ENCODE assay signal across 8 cellular contexts in genomic region chr17:17681744-17682292, GRCh38. TPM values are rescaled to one million over a fixed set of nuclear protein-coding genes. Genes with fewer than 3 reads are reported as not detected.
DNase-seq lines count a peak whose midpoint lies in the region; ATAC-seq and TF ChIP-seq lines count a peak whose summit lies in the region.

No MANE protein-coding gene starts in this region.

- peak overlapping the region; percentile 79 to 91 for H3K4me3 ChIP-seq in DND-41 (ENCODE audit: low read depth in 1 of 2, low read length in 2 of 2)
- H3K4me3 ChIP-seq in OCI-LY7 (ENCODE audit: low read depth, low read length, poor library complexity, severe bottlenecking) = peak overlapping the region; percentile 92
- peak overlapping the region; percentile 36 to 88 (median 48) for H3K4me3 ChIP-seq in adrenal gland
- H3K4me3 ChIP-seq in iPS DF 6.9 (ENCODE audit: low read length) = peak overlapping the region; percentile 46; the same call in 1 of the 2 replicates
- H3K4me3 ChIP-seq in smooth muscle cell = peak overlapping the region; percentile 92

- H2AFZ ChIP-seq in DND-41 (ENCODE audit: low read depth, low read length) (peak overlapping the region; percentile 81), OCI-LY7 (ENCODE audit: low read length) (peak overlapping the region; percentile 50; the same call in 1 of the 2 replicates), smooth muscle cell (ENCODE audit: low read depth) (peak overlapping the region; percentile 81)

- H3K9me2 ChIP-seq in OCI-LY7 (ENCODE audit: insufficient read depth, low read length) = no peaks in the 10 kb centered on the region

- DNase-seq in DND-41 (peak; percentile 56), OCI-LY7 (ENCODE audit: low spot score) (peak; percentile 71), adrenal gland (peak in 4 of 7 donors; percentile 43 to 72 (median 58)), iPS DF 6.9 (ENCODE audit: low read depth, low spot score) (no peak), smooth muscle cell (lab: John Stamatoyannopoulos, UW; ENCODE audit: unreplicated experiment) (peak; percentile 57), T1000 (lab: John Stamatoyannopoulos, UW) (no peak)

- CTCF ChIA-PET in OCI-LY7 (lab: Charles Lee; ENCODE audit: unreplicated experiment) = interaction anchor here (1.1 kb wide), 1 partner anchor 76 kb away, joined by 3 read pairs; no protein-coding TSS in a partner anchor

- POLR2A ChIA-PET in OCI-LY7 (lab: Charles Lee) = interaction anchor here (0.6 to 3.2 kb wide), 5 partner anchors 11 to 396 kb away, joined by 3 to 20 read pairs (median 3); no protein-coding TSS in a partner anchor

- no TSS peak for BruUV-seq in OCI-LY7 (replicated peaks; lab: Mats Ljungman, UMichigan)

- H3K9me3 ChIP-seq in DND-41 (ENCODE audit: insufficient read depth, low read length, severe bottlenecking) = no peaks in the 10 kb centered on the region
- no peaks in the 10 kb centered on the region for H3K9me3 ChIP-seq in OCI-LY7 (ENCODE audit: low read length)
- H3K9me3 ChIP-seq in adrenal gland (replicated peaks in 1 of 3) = no peaks in the 10 kb centered on the region
- no peaks in the 10 kb centered on the region for H3K9me3 ChIP-seq in iPS DF 6.9 (ENCODE audit: control insufficient read depth, insufficient read depth, low read length)
- no peaks in the 10 kb centered on the region for H3K9me3 ChIP-seq in smooth muscle cell (replicated peaks; ENCODE audit: low read depth)

- H3K79me2 ChIP-seq in DND-41 (ENCODE audit: insufficient read depth, low read length) (peaks cover 56% of the 10 kb centered on the region), OCI-LY7 (ENCODE audit: insufficient read depth, low read depth, low read length) (peaks cover 46% of the 10 kb centered on the region), smooth muscle cell (ENCODE audit: low read depth) (peaks cover 45% of the 10 kb centered on the region)

- peaks cover 16% of the 10 kb centered on the region for H3K36me3 ChIP-seq in DND-41 (ENCODE audit: insufficient read depth, low read length)
- H3K36me3 ChIP-seq in OCI-LY7 (ENCODE audit: insufficient read depth, low read length) = peaks cover 16% of the 10 kb centered on the region; the same call in 1 of the 2 replicates
- H3K36me3 ChIP-seq in adrenal gland (replicated peaks in 1 of 2) = no peaks in the 10 kb centered on the region
- H3K36me3 ChIP-seq in iPS DF 6.9 (ENCODE audit: control insufficient read depth, insufficient read depth, low read length) = no peaks in the 10 kb centered on the region; the same call in 1 of the 2 replicates
- no peaks in the 10 kb centered on the region for H3K36me3 ChIP-seq in smooth muscle cell (ENCODE audit: low read depth)

- H3K4me2 ChIP-seq in DND-41 (ENCODE audit: insufficient read depth, low read length) = peak overlapping the region; percentile 87
- H3K4me2 ChIP-seq in OCI-LY7 (ENCODE audit: low read length) = peak overlapping the region; percentile 89
- peak overlapping the region; percentile 98 for H3K4me2 ChIP-seq in smooth muscle cell

- intact Hi-C loops in OCI-LY7 (cut with micrococcal nuclease; ENCODE audit: unreplicated experiment) (loop anchor here (1.0 to 2.0 kb wide), 6 partner anchors 70 to 351 kb away; no protein-coding TSS in a partner anchor), adrenal gland (cut with DNase I) (loop anchor here (5.0 to 10.0 kb wide), 6 partner anchors 83 to 355 kb away; partner anchors contain the start of genes ATPAF2 (in 2 of the 2) and GID4 (in 2 of the 2))

- ATAC-seq in DND-41 (ENCODE audit: insufficient read depth, low read depth) (peak; percentile 38), GM21619 (IDR thresholded peaks at IDR 0.05; ENCODE audit: unreplicated experiment) (peak; percentile 37), HG03139 (IDR thresholded peaks at IDR 0.05; ENCODE audit: unreplicated experiment) (no peak)

- TF ChIP-seq CTCF in DND-41 (IDR thresholded peaks at IDR 0.05; ENCODE audit: borderline replicate concordance, extremely low read depth, low read length, poor library complexity, severe bottlenecking) = peak; percentile 24
- peak; percentile 42; the same call in 1 of the 2 replicates for TF ChIP-seq CTCF in OCI-LY7 (conservative IDR thresholded peaks at IDR 0.05; ENCODE audit: low read length)
- no peak for TF ChIP-seq CTCF in adrenal gland (IDR thresholded peaks at IDR 0.05)
- TF ChIP-seq CTCF in smooth muscle cell (IDR thresholded peaks at IDR 0.05; ENCODE audit: borderline replicate concordance, insufficient read depth, poor library complexity, severe bottlenecking) = no peak

- WGBS in adrenal gland, 4 donors = 0 to 3% (median 1%) methylated on average over 1 to 68 of the region's 68 CpGs
- WGBS in iPS DF 6.9 (ENCODE audit: insufficient coverage, insufficient read length) = no CpG with 5 or more reads among the region's 68 CpGs
- under 1% methylated on average over 23 of the region's 68 CpGs for WGBS in smooth muscle cell (ENCODE audit: low lambda C conversion rate)

- H3K27me3 ChIP-seq in DND-41 (ENCODE audit: insufficient read depth, low read length, poor library complexity) (no peaks in the 10 kb centered on the region), adrenal gland (no peaks in the 10 kb centered on the region), iPS DF 6.9 (ENCODE audit: control insufficient read depth, insufficient read depth, low read length) (peaks cover 76% of the 10 kb centered on the region), smooth muscle cell (ENCODE audit: low read depth) (no peaks in the 10 kb centered on the region)

- peaks cover 44% of the 10 kb centered on the region for H4K20me1 ChIP-seq in DND-41 (ENCODE audit: insufficient read depth, low read length)
- H4K20me1 ChIP-seq in OCI-LY7 (ENCODE audit: insufficient read depth, low read length) = no peaks in the 10 kb centered on the region; the same call in 1 of the 2 replicates
- H4K20me1 ChIP-seq in smooth muscle cell (ENCODE audit: low read depth) = peaks cover 16% of the 10 kb centered on the region

- TF ChIP-seq POLR2A in adrenal gland (IDR thresholded peaks at IDR 0.05) = no peak

- H3K9ac ChIP-seq in DND-41 (ENCODE audit: low read depth, low read length) = peak overlapping the region; percentile 97
- peak overlapping the region; percentile 99 for H3K9ac ChIP-seq in smooth muscle cell (ENCODE audit: low read depth)

- H3K4me1 ChIP-seq in DND-41 (ENCODE audit: insufficient read depth, low read length) = peaks cover 32% of the 10 kb centered on the region
- peaks cover 52% of the 10 kb centered on the region for H3K4me1 ChIP-seq in OCI-LY7 (ENCODE audit: insufficient read depth, low read length, poor library complexity, severe bottlenecking)
- peaks cover 21 to 39% of the 10 kb centered on the region in 2 donors for H3K4me1 ChIP-seq in adrenal gland (replicated peaks in 1 of 2)
- H3K4me1 ChIP-seq in iPS DF 6.9 (ENCODE audit: control insufficient read depth, insufficient read depth, low read length) = peaks cover 12% of the 10 kb centered on the region
- H3K4me1 ChIP-seq in smooth muscle cell (ENCODE audit: low read depth) = peaks cover 17% of the 10 kb centered on the region

- peaks cover 28% of the 10 kb centered on the region for H3F3A ChIP-seq in smooth muscle cell (ENCODE audit: low read depth)

- H3K27ac ChIP-seq in DND-41 (ENCODE audit: low read length) (peak overlapping the region; percentile 84), OCI-LY7 (ENCODE audit: low read depth, low read length, poor library complexity, severe bottlenecking) (peak overlapping the region; percentile 76), adrenal gland (peak overlapping the region; percentile 88 to 97 (median 92)), iPS DF 6.9 (ENCODE audit: low read length) (no peak overlapping the region), smooth muscle cell (ENCODE audit: low read depth) (peak overlapping the region; percentile 99)

RNA-seq across cellular contexts. Expression of gene RAI1, which starts 0.6 kb away (rescaled TPM):
- 17.1 and 20.1 TPM in 2 replicates for total RNA-seq in OCI-LY7 (2014; rRNA removed; shearing (Covaris generic))
- total RNA-seq in OCI-LY7 (2022) (49.4 and 54.3 TPM in 2 replicates), adrenal gland (10 to 100 TPM; 14.7 to 37.3 (median 28.1) TPM), smooth muscle cell (11.1 and 12.2 TPM in 2 replicates)
- polyA plus RNA-seq in adrenal gland (10 to 100 TPM in 2 of 3 donors, 1 to 10 TPM in 1; 4.2 to 31.2 (median 14.6) TPM), smooth muscle cell (17.6 and 19.2 TPM in 2 replicates)

Comparison
In these comparisons a context has a peak if more than half of its experiments do, and no peak if none do; other contexts are left out.
1. DNase-seq: peak in DND-41 (single experiment), OCI-LY7 (single experiment), adrenal gland (4 of 7) and smooth muscle cell (single experiment); none in iPS DF 6.9 (single experiment) and T1000 (single experiment).
2. CTCF ChIP-seq: peak in DND-41 (single experiment) and OCI-LY7 (single experiment); none in adrenal gland (0 of 6) and smooth muscle cell (single experiment).
3. Peak in every context shown above with its lines, with median percentiles within 50 percentile points of each other: H2AFZ ChIP-seq, H3K4me2 ChIP-seq and H3K4me3 ChIP-seq.